Comparison of ENCODE assay signal across 15 cellular contexts in the genomic region with DNA sequence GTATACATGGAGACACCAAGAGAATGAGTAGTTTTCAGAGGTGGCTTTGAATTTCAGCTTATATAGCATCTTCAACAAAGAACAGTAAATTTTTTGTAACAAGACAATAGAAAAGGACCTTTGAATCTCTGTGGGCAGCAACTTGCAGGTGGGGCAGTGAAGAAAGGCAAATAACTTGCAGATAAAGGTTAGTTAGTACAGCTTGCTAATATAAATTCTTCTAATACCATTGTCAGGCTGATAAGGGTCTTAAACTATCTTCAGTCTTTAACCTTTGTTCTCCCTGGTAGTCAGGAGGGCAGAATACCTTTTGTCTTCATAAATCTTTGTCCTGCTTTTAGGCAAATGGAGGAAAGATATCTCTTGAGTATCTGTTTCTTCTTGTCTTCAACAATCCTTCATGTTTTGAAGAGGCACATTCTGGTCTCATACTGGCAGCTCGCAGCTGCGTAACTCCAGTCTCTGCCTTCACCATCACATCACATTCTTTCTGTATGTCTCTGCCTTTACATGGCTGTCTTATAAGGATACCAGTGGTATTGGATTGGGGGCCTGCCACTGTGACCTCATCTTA. TPM values are rescaled to one million over a fixed set of nuclear protein-coding genes. Genes with fewer than 3 reads are reported as not detected.
DNase-seq lines count a peak whose midpoint lies in the region; ATAC-seq, FAIRE-seq and TF ChIP-seq lines count a peak whose summit lies in the region.
"Had no signal": no experiment of that assay in that cellular context is flagged by ENCODE, and none has a peak within 500 bp of the region (broad histone marks: within the 10 kb centered on the region; RNA-seq: fewer than 3 reads in every experiment).

No MANE protein-coding gene starts in this region.

- no peak for TF ChIP-seq EP300 in H1 (IDR thresholded peaks at IDR 0.05; ENCODE audit: borderline replicate concordance in 1 of 2, low read depth in 2 of 2, low read length in 2 of 2)

- H2BK20ac ChIP-seq in H1 (ENCODE audit: low read length), result no peak overlapping the region

- H4K8ac ChIP-seq in H1 (ENCODE audit: extremely low read depth, insufficient read depth, low read length) (no peak overlapping the region), trophoblast cell (ENCODE audit: low read depth, low read length) (no peak overlapping the region)

- no peak for DNase-seq in H1 (ENCODE audit: low read depth in 1 of 2, low spot score in 2 of 2)
- DNase-seq in trophoblast cell, result peak; percentile 19 to 72
- DNase-seq in GM12891 (ENCODE audit: insufficient read length, low spot score), result no peak
- no peak for DNase-seq in NCI-H2171 treated with DMSO at 0.1 percent for 48 hours (lab: John Stamatoyannopoulos, UW)
- no peak for DNase-seq in DMS79 treated with DMSO at 0.1 percent for 48 hours (lab: John Stamatoyannopoulos, UW)
- DNase-seq: activated CD4-positive, CD25-positive, alpha-beta regulatory T cell; NCI-H1048; NCI-H774 had no signal

- H3K4ac ChIP-seq in H1 (replicated peaks; ENCODE audit: insufficient read length, low read depth, low read length) (no peak overlapping the region), trophoblast cell (ENCODE audit: low read depth, low read length) (no peak overlapping the region)

- H4K91ac ChIP-seq in H1 (replicated peaks; ENCODE audit: insufficient read length, low read length), result no peak overlapping the region
- no peak overlapping the region for H4K91ac ChIP-seq in trophoblast cell (ENCODE audit: low read depth, low read length)

- H3K36me3 ChIP-seq in HUES48 (ENCODE audit: control insufficient read depth, insufficient read depth, low read length) (no peaks in the 10 kb centered on the region), H1 (ENCODE audit: control insufficient read depth in 2 of 4, insufficient read depth in 4 of 4, low read length in 3 of 4) (no peaks in the 10 kb centered on the region), trophoblast cell (ENCODE audit: control insufficient read depth in 1 of 2, insufficient read depth in 2 of 2, low read length in 2 of 2) (peaks cover 4% of the 10 kb centered on the region in 2 experiments)

- no peak overlapping the region for H4K5ac ChIP-seq in H1 (ENCODE audit: insufficient read length, low read depth, low read length)

- H2AK5ac ChIP-seq in H1 (ENCODE audit: low read depth, low read length) (no peak overlapping the region), trophoblast cell (ENCODE audit: low read length) (no peak overlapping the region)

- H3K4me2 ChIP-seq in H1 (ENCODE audit: insufficient read depth in 1 of 2, low read depth in 2 of 2, low read length in 2 of 2) (no peak overlapping the region), trophoblast cell (ENCODE audit: low read length) (no peak overlapping the region)

- no peaks in the 10 kb centered on the region for H3K9me3 ChIP-seq in HUES48 (ENCODE audit: control insufficient read depth, insufficient read depth, low read length)
- no peaks in the 10 kb centered on the region for H3K9me3 ChIP-seq in H1 (ENCODE audit: insufficient read depth in 2 of 2, low read depth in 1 of 2, low read length in 1 of 2)
- no peaks in the 10 kb centered on the region for H3K9me3 ChIP-seq in trophoblast cell (ENCODE audit: insufficient read depth, low read depth, low read length)

- H3K4me3 ChIP-seq in HUES48 (ENCODE audit: low read depth, low read length), result no peak overlapping the region; the same call in 1 of the 2 replicates
- no peak overlapping the region for H3K4me3 ChIP-seq in H1 (ENCODE audit: extremely low read depth in 1 of 4, insufficient read depth in 2 of 4, low read depth in 3 of 4, low read length in 4 of 4)
- H3K4me3 ChIP-seq in trophoblast cell (ENCODE audit: low read depth, low read length), result no peak overlapping the region

- no peak overlapping the region; the same call in 1 of the 2 replicates for H2BK12ac ChIP-seq in H1 (ENCODE audit: low read depth, low read length)
- H2BK12ac ChIP-seq in trophoblast cell (ENCODE audit: low read length), result no peak overlapping the region

- no peaks in the 10 kb centered on the region for H4K20me1 ChIP-seq in H1 (replicated peaks in 1 of 2; ENCODE audit: control insufficient read depth in 1 of 2, insufficient read depth in 2 of 2, low read length in 2 of 2)

- H2BK15ac ChIP-seq in H1 (ENCODE audit: low read length), result 0 out of 2 replicates have a peak overlapping the region, but pooled peaks have one; percentile 51

- TF ChIP-seq POLR2A in H1 (IDR thresholded peaks at IDR 0.05; ENCODE audit: control extremely low read depth in 1 of 2, low read depth in 2 of 2, low read length in 2 of 2) (no peak), GM12891 (IDR thresholded peaks at IDR 0.05; ENCODE audit: low read depth, low read length) (no peak)

- H3K23me2 ChIP-seq in H1 (ENCODE audit: low read depth, low read length), result no peaks in the 10 kb centered on the region

- H3K79me1 ChIP-seq in H1 (ENCODE audit: low read depth, low read length) (no peaks in the 10 kb centered on the region), trophoblast cell (ENCODE audit: low read length) (peaks cover 27% of the 10 kb centered on the region)

- 92% methylated on average over 2 of the region's 2 CpGs; no CpG with 5 or more reads in 1 of the 2 experiments for WGBS in H1 (ENCODE audit: extremely low coverage in 1 of 2, insufficient coverage in 1 of 2, insufficient read length in 1 of 2, insufficient replicate concordance in 2 of 2, low coverage in 1 of 2, low lambda C conversion rate in 2 of 2, missing lambda C conversion rate in 1 of 2), 2 experiments
- no CpG with 5 or more reads among the region's 2 CpGs for WGBS in trophoblast cell (ENCODE audit: extremely low coverage, insufficient coverage, insufficient read length)

- TF ChIP-seq RAD21 in H1 (IDR thresholded peaks at IDR 0.05 in 1 of 2, conservative IDR thresholded peaks at IDR 0.05 in 1 of 2; ENCODE audit: low read depth in 2 of 2, low read length in 2 of 2), result no peak

- H3K56ac ChIP-seq in H1 (replicated peaks; ENCODE audit: insufficient read length, low read depth, low read length), result no peak overlapping the region

- H3K4me1 ChIP-seq in HUES48 (ENCODE audit: control insufficient read depth, insufficient read depth, low read length), result peaks cover 53% of the 10 kb centered on the region
- H3K4me1 ChIP-seq in H1 (replicated peaks in 1 of 4; ENCODE audit: control insufficient read depth in 3 of 4, insufficient read depth in 4 of 4, low read length in 3 of 4), result peaks cover 0 to 6% (median 3%) of the 10 kb centered on the region in 4 experiments; a peak in 5 of 7 replicates
- H3K4me1 ChIP-seq in trophoblast cell (ENCODE audit: control insufficient read depth in 1 of 2, insufficient read depth in 2 of 2, low read length in 2 of 2), result peaks cover 23 to 35% of the 10 kb centered on the region in 2 experiments

- no peak for TF ChIP-seq CTCF in H1 (IDR thresholded peaks at IDR 0.05; ENCODE audit: control extremely low read depth in 1 of 3, insufficient read depth in 1 of 3, low read depth in 1 of 3, low read length in 3 of 3)

- no peaks in the 10 kb centered on the region for H3K27me3 ChIP-seq in HUES48 (ENCODE audit: control insufficient read depth, insufficient read depth, low read length)
- no peaks in the 10 kb centered on the region for H3K27me3 ChIP-seq in H1 (replicated peaks in 1 of 4; ENCODE audit: control insufficient read depth in 3 of 4, extremely low read depth in 1 of 4, insufficient read depth in 3 of 4, low read length in 3 of 4)
- no peaks in the 10 kb centered on the region for H3K27me3 ChIP-seq in trophoblast cell (ENCODE audit: insufficient read depth, low read length)

- CTCF ChIA-PET in H1 (lab: Charles Lee; ENCODE audit: partially characterized antibody), result interaction anchor here (0.6 kb wide), 1 partner anchor 522 kb away, joined by 5 read pairs; no protein-coding TSS in a partner anchor

- H3K9ac ChIP-seq in HUES48 (ENCODE audit: low read depth, low read length), result no peak overlapping the region
- H3K9ac ChIP-seq in H1 (replicated peaks in 1 of 4; ENCODE audit: extremely low read depth in 1 of 4, low read depth in 3 of 4, low read length in 3 of 4), result no peak overlapping the region
- no peak overlapping the region for H3K9ac ChIP-seq in trophoblast cell (ENCODE audit: low read length)

- no peak overlapping the region for H2AFZ ChIP-seq in H1 (ENCODE audit: low read length)
- H2AFZ ChIP-seq in trophoblast cell (ENCODE audit: insufficient read depth, low read length, poor library complexity), result no peak overlapping the region

- no peak overlapping the region for H3K23ac ChIP-seq in H1 (ENCODE audit: insufficient read length)
- H3K23ac ChIP-seq in trophoblast cell (ENCODE audit: low read length), result no peak overlapping the region

- peak; percentile 3 for ATAC-seq in GM19324 (IDR thresholded peaks at IDR 0.05; ENCODE audit: low FRiP score, unreplicated experiment)

- no peaks in the 10 kb centered on the region for H3K79me2 ChIP-seq in H1 (ENCODE audit: control insufficient read depth in 1 of 2, insufficient read depth in 2 of 2, low read length in 2 of 2)
- H3K79me2 ChIP-seq in trophoblast cell (ENCODE audit: control insufficient read depth, insufficient read depth, low read length, poor library complexity), result peaks cover 4% of the 10 kb centered on the region

- peak overlapping the region; percentile 65 for H3K27ac ChIP-seq in HUES48 (ENCODE audit: low read depth, low read length)
- no peak overlapping the region for H3K27ac ChIP-seq in H1 (ENCODE audit: low read depth, low read length)
- peak overlapping the region; percentile 41 for H3K27ac ChIP-seq in trophoblast cell (ENCODE audit: low read depth, low read length)

- H2BK5ac ChIP-seq in H1 (ENCODE audit: low read depth, low read length) (no peak overlapping the region), trophoblast cell (ENCODE audit: low read depth, low read length, poor library complexity) (no peak overlapping the region)

- H3K14ac ChIP-seq in H1 (ENCODE audit: insufficient read length), result no peak overlapping the region
- H3K14ac ChIP-seq in trophoblast cell (ENCODE audit: low read length), result no peak overlapping the region

- POLR2A ChIA-PET in H1 (lab: Charles Lee; ENCODE audit: partially characterized antibody), result interaction anchor here (1.4 kb wide), 1 partner anchor 10 kb away, joined by 3 read pairs; no protein-coding TSS in a partner anchor

- H3K18ac ChIP-seq in H1 (ENCODE audit: extremely low read depth, low read length), result no peak overlapping the region
- no peak overlapping the region for H3K18ac ChIP-seq in trophoblast cell (ENCODE audit: low read length)

- no peak for FAIRE-seq in H1 (lab: Jason Lieb, UNC)
- FAIRE-seq in GM12891 (lab: Jason Lieb, UNC), result no peak
- FAIRE-seq: colon, endothelial cell of umbilical vein, frontal cortex, GM12892, RCC 7860 had no signal

- H2BK120ac ChIP-seq in H1 (replicated peaks; ENCODE audit: low read depth, low read length), result no peak overlapping the region
- no peak overlapping the region for H2BK120ac ChIP-seq in trophoblast cell (ENCODE audit: insufficient read depth, low read length, poor library complexity)

- no peak overlapping the region for H4K12ac ChIP-seq in trophoblast cell (ENCODE audit: low read depth, low read length)

RNA-seq across cellular contexts. Expression of gene ANXA3, which starts 16.0 kb away (rescaled TPM):
- total RNA-seq in H1 (2021; fragmentation: NEBNext Ultra II Directional; extraction: Animal tissue kit (Norgen Biotek cat#: 25700)), result 22.4 and 27.3 TPM in 2 replicates
- polyA plus RNA-seq in H1 (2011; rRNA removed), result 6.6 and 10.3 TPM in 2 replicates
- 12.0 TPM for polyA plus RNA-seq in H1 (2011; cell fraction: cytosol; rRNA removed)
- polyA plus RNA-seq in H1 (2011; cell fraction: nucleus; rRNA removed), result 13.2 TPM
- 14.8 to 30.7 TPM (median 19.3 TPM) in 4 replicates for polyA plus RNA-seq in H1 (2012, experiment 1 of 2)
- polyA plus RNA-seq in H1 (2012, experiment 2 of 2), result 5.8 TPM
- polyA plus RNA-seq in H1 (2013, experiment 1 of 2), result 29.2 TPM
- polyA plus RNA-seq in H1 (2013, experiment 2 of 2), result 28.6 TPM
- 18.8 and 33.9 TPM in 2 replicates for polyA minus RNA-seq in H1 (2011; rRNA and poly(A)+ RNA removed)
- polyA minus RNA-seq in H1 (2011; cell fraction: cytosol; rRNA and poly(A)+ RNA removed), result 9.0 TPM
- polyA minus RNA-seq in H1 (2011; cell fraction: nucleus; rRNA and poly(A)+ RNA removed), result 19.9 TPM
- polyA plus RNA-seq in trophoblast cell (2013), result 245 and 254 TPM in 2 replicates
- polyA plus RNA-seq in GM12891 (2012; ENCODE audit: low read depth, missing spikeins), result not detected

Comparison
In these comparisons a context has a peak if more than half of its experiments do, and no peak if none do; other contexts are left out.
1. DNase-seq: peak in trophoblast cell (2 of 2); none in H1 (0 of 2), GM12891 (single experiment), NCI-H2171 treated with DMSO at 0.1 percent for 48 hours (single experiment) and DMS79 treated with DMSO at 0.1 percent for 48 hours (single experiment).